14 cellular contexts compared by ENCODE assay signal in the genomic region with DNA sequence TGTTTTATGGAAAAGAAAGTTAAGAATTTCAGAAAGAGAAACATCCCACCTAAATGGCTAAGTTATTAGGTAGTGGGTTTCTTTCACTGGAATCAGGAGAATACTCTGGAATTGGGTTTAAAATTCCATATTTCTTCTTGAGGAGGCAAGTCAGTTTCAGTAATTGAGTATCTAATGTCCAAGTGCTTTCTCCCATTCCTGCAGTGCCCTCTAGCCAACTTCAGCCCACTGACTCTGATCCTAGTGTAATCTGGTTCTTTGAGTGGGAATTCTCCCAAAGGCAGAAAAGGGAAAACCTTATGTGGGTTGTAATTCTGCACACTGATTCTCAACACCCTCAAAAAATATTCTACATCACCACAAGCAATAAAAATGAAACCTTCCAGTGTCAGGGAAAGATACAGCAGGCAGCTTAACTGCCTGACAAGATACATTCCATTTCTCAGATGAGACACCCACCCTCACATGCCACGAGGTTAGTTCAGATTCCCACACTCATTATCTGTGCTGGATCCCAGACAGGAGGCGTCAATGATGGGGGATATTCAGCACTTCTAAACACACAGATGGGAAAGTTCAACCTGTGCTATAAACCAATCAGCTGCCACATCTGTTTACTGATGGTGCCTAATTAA.
"Had no signal": no experiment of that assay in that cellular context is flagged by ENCODE, and none has a peak within 500 bp of the region (broad histone marks: within the 10 kb centered on the region; RNA-seq: fewer than 3 reads in every experiment).

No MANE protein-coding gene starts in this region.

- H3K27ac Mint-ChIP-seq: activated CD8-positive, alpha-beta memory T cell treated with anti-CD3 and anti-CD28 coated beads, Interleukin-2, amount 10 ng/mL, durations not matched to agents 7 days and 5 days; activated naive CD4-positive, alpha-beta T cell treated with anti-CD3 and anti-CD28 coated beads, Interleukin-2, amount 50 U/mL, for 24 hours; activated T-cell treated with anti-CD3 and anti-CD28 coated beads, Interleukin-2, amount 50 U/mL, for 24 hours had no signal

- H3K4me1 Mint-ChIP-seq: activated CD8-positive, alpha-beta memory T cell treated with anti-CD3 and anti-CD28 coated beads, Interleukin-2, amount 10 ng/mL, durations not matched to agents 7 days and 5 days; activated naive CD4-positive, alpha-beta T cell treated with anti-CD3 and anti-CD28 coated beads, Interleukin-2, amount 50 U/mL, for 24 hours; brain had no signal

- DNase-seq: activated CD8-positive, alpha-beta memory T cell treated with anti-CD3 and anti-CD28 coated beads, Interleukin-2, amount 10 ng/mL, durations not matched to agents 7 days and 5 days; activated effector memory CD4-positive, alpha-beta T cell treated with Interleukin-2 at 50 U/mL for 16 hours; activated T-cell treated with anti-CD3 and anti-CD28 coated beads, Interleukin-2, amount 50 U/mL, for 24 hours; amniotic stem cell; dorsolateral prefrontal cortex; retina; stimulated activated CD4-positive, alpha-beta T cell treated with anti-CD3 and anti-CD28 coated beads, Interleukin-4, amount 100 ng/mL, for 4 hours; T-helper 2 cell; tibial artery had no signal

- H3K36me3 ChIP-seq: esophagus muscularis mucosa, tibial artery, vagina had no signal

- H3K27ac ChIP-seq: dorsolateral prefrontal cortex, esophagus muscularis mucosa, skin epidermis, tibial artery, vagina had no signal

- H3K36me3 Mint-ChIP-seq: activated CD8-positive, alpha-beta memory T cell treated with anti-CD3 and anti-CD28 coated beads, Interleukin-2, amount 10 ng/mL, durations not matched to agents 7 days and 5 days; activated naive CD4-positive, alpha-beta T cell treated with anti-CD3 and anti-CD28 coated beads, Interleukin-2, amount 50 U/mL, for 24 hours; brain had no signal

- H3K4me1 ChIP-seq: esophagus muscularis mucosa, tibial artery, vagina had no signal

- H3K27me3 ChIP-seq: dorsolateral prefrontal cortex, esophagus muscularis mucosa, tibial artery, vagina had no signal

- H3K27me3 Mint-ChIP-seq: activated CD8-positive, alpha-beta memory T cell treated with anti-CD3 and anti-CD28 coated beads, Interleukin-2, amount 10 ng/mL, durations not matched to agents 7 days and 5 days; activated naive CD4-positive, alpha-beta T cell treated with anti-CD3 and anti-CD28 coated beads, Interleukin-2, amount 50 U/mL, for 24 hours; activated T-cell treated with anti-CD3 and anti-CD28 coated beads, Interleukin-2, amount 50 U/mL, for 24 hours; brain had no signal

- H3K9me3 ChIP-seq: esophagus muscularis mucosa, tibial artery, vagina had no signal

- H3K4me3 ChIP-seq: dorsolateral prefrontal cortex, esophagus muscularis mucosa, skin epidermis, tibial artery, vagina had no signal

- H3K9me3 Mint-ChIP-seq: activated naive CD4-positive, alpha-beta T cell treated with anti-CD3 and anti-CD28 coated beads, Interleukin-2, amount 50 U/mL, for 24 hours; activated T-cell treated with anti-CD3 and anti-CD28 coated beads, Interleukin-2, amount 50 U/mL, for 24 hours; brain had no signal

- H3K4me3 Mint-ChIP-seq: activated CD8-positive, alpha-beta memory T cell treated with anti-CD3 and anti-CD28 coated beads, Interleukin-2, amount 10 ng/mL, durations not matched to agents 7 days and 5 days; activated naive CD4-positive, alpha-beta T cell treated with anti-CD3 and anti-CD28 coated beads, Interleukin-2, amount 50 U/mL, for 24 hours; activated T-cell treated with anti-CD3 and anti-CD28 coated beads, Interleukin-2, amount 50 U/mL, for 24 hours; brain had no signal
